In the genomic region with DNA sequence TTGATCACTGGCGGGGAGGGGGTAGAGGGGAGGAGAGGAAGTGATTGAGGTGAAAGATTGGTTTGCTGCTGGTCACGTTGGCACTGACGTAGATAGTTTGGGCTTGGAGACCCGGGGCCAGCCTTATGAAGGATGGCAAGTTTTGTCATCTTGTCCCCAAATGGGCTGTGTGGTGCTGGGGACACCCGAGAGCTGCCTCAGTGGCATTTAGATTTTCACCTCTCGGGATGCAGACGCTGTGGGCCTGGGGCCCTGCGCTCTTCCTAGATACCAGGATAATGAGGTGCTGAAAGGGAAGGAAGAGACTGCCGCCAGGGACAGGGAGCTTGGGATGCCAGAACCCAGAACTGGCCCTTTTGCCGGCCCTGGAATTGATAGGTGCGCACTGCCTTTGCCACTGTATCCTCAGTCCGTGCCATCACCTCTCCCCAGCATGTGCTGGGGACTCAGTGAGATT, we compare ENCODE assay signal across 8 cellular contexts. TPM values are rescaled to one million over a fixed set of nuclear protein-coding genes. Genes with fewer than 3 reads are reported as not detected.
DNase-seq lines count a peak whose midpoint lies in the region; ATAC-seq and TF ChIP-seq lines count a peak whose summit lies in the region.

No MANE protein-coding gene starts in this region.

- 62 to 69% (median 64%) methylated on average over 10 to 12 of the region's 12 CpGs for WGBS in heart left ventricle, 4 donors

- H3K27ac ChIP-seq in cardiac muscle cell, result peak overlapping the region; percentile 97
- peak overlapping the region in 4 of 12 donors; percentile 95 to 100 (median 96) for H3K27ac ChIP-seq in heart left ventricle

- DNase-seq in cardiac muscle cell (ENCODE audit: low read depth in 1 of 2, low spot score in 1 of 2), result no peak
- DNase-seq in heart left ventricle, result no peak
- no peak for DNase-seq in activated naive CD4-positive, alpha-beta T cell treated with anti-CD3 and anti-CD28 coated beads, Interleukin-2, amount 50 U/mL, for 72 hours (ENCODE audit: low spot score in 2 of 2)
- no peak for DNase-seq in naive B cell
- DNase-seq in type B pancreatic cell (ENCODE audit: extremely low spot score, unreplicated experiment), result no peak
- no peak for DNase-seq in pons (ENCODE audit: low spot score)
- DNase-seq in DMS79 treated with DMSO at 0.1 percent for 48 hours (lab: John Stamatoyannopoulos, UW), result no peak

- H3K27ac Mint-ChIP-seq in activated naive CD4-positive, alpha-beta T cell treated with anti-CD3 and anti-CD28 coated beads, Interleukin-2, amount 50 U/mL, for 72 hours, result peak overlapping the region; percentile 86 to 92
- H3K27ac Mint-ChIP-seq in naive B cell (peak overlapping the region in 3 of 6 donors; percentile 86 to 94 (median 90)), type B pancreatic cell (peak overlapping the region; percentile 82)

- peaks cover 24 to 26% of the 10 kb centered on the region in 2 donors for H3K36me3 Mint-ChIP-seq in activated naive CD4-positive, alpha-beta T cell treated with anti-CD3 and anti-CD28 coated beads, Interleukin-2, amount 50 U/mL, for 72 hours
- H3K36me3 Mint-ChIP-seq in naive B cell (no peaks in the 10 kb centered on the region), type B pancreatic cell (no peaks in the 10 kb centered on the region)

- H3K27me3 Mint-ChIP-seq in naive B cell (peaks cover 16 to 42% (median 26%) of the 10 kb centered on the region in 3 donors), type B pancreatic cell (no peaks in the 10 kb centered on the region)

- TF ChIP-seq POLR2A in heart left ventricle (IDR thresholded peaks at IDR 0.05), result no peak

- no peak for ATAC-seq in heart left ventricle
- ATAC-seq in activated naive CD4-positive, alpha-beta T cell treated with anti-CD3 and anti-CD28 coated beads, Interleukin-2, amount 50 U/mL, for 72 hours, result no peak
- ATAC-seq in naive B cell (ENCODE audit: low read depth in 2 of 2), result no peak
- no peak for ATAC-seq in HG03097 (IDR thresholded peaks at IDR 0.05; ENCODE audit: low FRiP score, unreplicated experiment)

- H3K4me3 ChIP-seq in cardiac muscle cell (no peak overlapping the region), heart left ventricle (peak overlapping the region in 1 of 12 donors; percentile 90)

- intact Hi-C loops in heart left ventricle (cut with DNase I), result loop anchor here in 9 of 10 donors (1.0 to 5.0 kb wide), 7 partner anchors 36 to 74 kb away; no protein-coding TSS in a partner anchor

- peak overlapping the region in 7 of 8 donors; percentile 26 to 92 (median 69) for H3K4me3 Mint-ChIP-seq in naive B cell
- H3K4me3 Mint-ChIP-seq in type B pancreatic cell, result peak overlapping the region; percentile 86

- no peaks in the 10 kb centered on the region for H3K9me3 ChIP-seq in cardiac muscle cell (ENCODE audit: low read depth)
- H3K9me3 ChIP-seq in heart left ventricle, result no peaks in the 10 kb centered on the region

- no peaks in the 10 kb centered on the region for H3K27me3 ChIP-seq in cardiac muscle cell
- no peaks in the 10 kb centered on the region for H3K27me3 ChIP-seq in heart left ventricle

- H3K4me1 Mint-ChIP-seq in naive B cell (peaks cover 14 to 34% (median 21%) of the 10 kb centered on the region in 3 donors), type B pancreatic cell (ENCODE audit: unreplicated experiment) (peaks cover 44% of the 10 kb centered on the region)

- no peak for TF ChIP-seq CTCF in cardiac muscle cell (IDR thresholded peaks at IDR 0.05; ENCODE audit: low read depth, low read length)
- no peak for TF ChIP-seq CTCF in heart left ventricle (IDR thresholded peaks at IDR 0.05)
- TF ChIP-seq CTCF in type B pancreatic cell (conservative IDR thresholded peaks at IDR 0.05), result no peak

- H3K4me1 ChIP-seq in cardiac muscle cell (ENCODE audit: low read depth) (peaks cover 51% of the 10 kb centered on the region), heart left ventricle (peaks cover 0 to 56% (median 40%) of the 10 kb centered on the region in 12 donors)

- no peaks in the 10 kb centered on the region for H3K9me3 Mint-ChIP-seq in activated naive CD4-positive, alpha-beta T cell treated with anti-CD3 and anti-CD28 coated beads, Interleukin-2, amount 50 U/mL, for 72 hours
- no peaks in the 10 kb centered on the region for H3K9me3 Mint-ChIP-seq in naive B cell
- no peaks in the 10 kb centered on the region for H3K9me3 Mint-ChIP-seq in type B pancreatic cell

- H3K36me3 ChIP-seq in cardiac muscle cell, result no peaks in the 10 kb centered on the region
- peaks cover 0 to 31% (median 16%) of the 10 kb centered on the region in 9 donors for H3K36me3 ChIP-seq in heart left ventricle

RNA-seq across cellular contexts. Expression of a gene that starts 1.4 kb away (rescaled TPM):
- total RNA-seq in cardiac muscle cell (51.7 and 59.0 TPM in 2 replicates), heart left ventricle (100 to 1,000 TPM in 1 of 9 donors, 10 to 100 TPM in 5, 1 to 10 TPM in 3; 4.6 to 134 (median 18.4) TPM), type B pancreatic cell (ENCODE audit: low replicate concordance) (16.9 and 21.1 TPM in 2 replicates)
- polyA plus RNA-seq in cardiac muscle cell (33.3 and 45.5 TPM in 2 replicates), heart left ventricle (10 to 100 TPM; 15.2 to 15.9 TPM), naive B cell (ENCODE audit: low read depth in 6 of 6) (10 to 100 TPM in 4 of 6 donors, 1 to 10 TPM in 2; 4.7 to 29.1 (median 15.2) TPM)
- total RNA-seq in activated naive CD4-positive, alpha-beta T cell treated with anti-CD3 and anti-CD28 coated beads, Interleukin-2, amount 50 U/mL, for 72 hours, result 100 to 1,000 TPM; 179 to 182 TPM

RNA-seq across cellular contexts. Expression of a gene that starts 17.2 kb away (rescaled TPM):
- total RNA-seq in cardiac muscle cell (52.5 and 64.7 TPM in 2 replicates), heart left ventricle (10 to 100 TPM; 14.2 to 32.8 (median 17.3) TPM), type B pancreatic cell (ENCODE audit: low replicate concordance) (44.7 and 54.8 TPM in 2 replicates)
- polyA plus RNA-seq in cardiac muscle cell (46.7 and 50.7 TPM in 2 replicates), heart left ventricle (10 to 100 TPM; 11.9 to 24.6 TPM), naive B cell (ENCODE audit: low read depth in 6 of 6) (10 to 100 TPM; 23.9 to 50.1 (median 29.8) TPM)
- 100 to 1,000 TPM in 1 of 2 donors, 10 to 100 TPM in 1; 63.5 to 122 TPM for total RNA-seq in activated naive CD4-positive, alpha-beta T cell treated with anti-CD3 and anti-CD28 coated beads, Interleukin-2, amount 50 U/mL, for 72 hours
